Comparison of ENCODE assay signal across 8 cellular contexts in the genomic region with DNA sequence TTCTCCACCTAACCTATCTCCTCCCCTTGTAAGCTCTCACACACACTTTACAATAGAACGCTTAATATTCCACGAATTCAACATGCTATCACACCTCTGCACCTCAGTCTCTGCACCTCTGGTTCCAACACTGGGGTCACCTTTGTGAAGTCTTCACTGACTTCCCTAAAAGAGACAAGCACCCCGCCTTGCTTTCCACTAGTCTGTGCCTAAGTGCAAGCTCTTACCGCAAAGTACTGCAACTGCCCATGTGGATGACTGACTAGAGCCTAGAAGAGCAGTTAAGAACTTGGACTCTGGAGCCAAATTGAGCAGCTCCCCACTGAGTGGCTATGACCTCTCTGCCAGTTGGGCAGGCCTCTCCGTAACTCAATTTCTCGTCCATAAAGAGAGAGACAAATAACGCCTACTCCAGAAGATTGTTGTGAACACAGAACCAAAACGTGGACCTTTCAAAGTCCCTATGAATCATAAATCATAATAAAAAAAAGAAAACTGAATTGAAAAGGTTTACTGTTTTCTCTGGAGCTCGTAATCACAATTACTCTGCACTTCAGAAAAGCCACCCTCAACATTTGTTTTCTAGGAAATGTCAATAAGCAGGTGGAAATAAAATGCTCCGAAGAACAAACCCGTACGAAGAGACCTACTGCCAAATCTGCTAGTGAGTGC. TPM values are rescaled to one million over a fixed set of nuclear protein-coding genes. Genes with fewer than 3 reads are reported as not detected.
DNase-seq lines count a peak whose midpoint lies in the region; ATAC-seq and TF ChIP-seq lines count a peak whose summit lies in the region.

No MANE protein-coding gene starts in this region.

- no peak for TF ChIP-seq POLR2A in heart left ventricle (IDR thresholded peaks at IDR 0.05)

- peak overlapping the region; percentile 100 for H3K27ac Mint-ChIP-seq in activated T-helper 1 cell treated with anti-CD3 and anti-CD28 coated beads, Interleukin-12 subunit alpha, Interleukin-12 subunit beta, Interleukin-2, Interleukin-4 antibody, amounts not matched to agents 30 ng/mL and 10 ng/mL and 1 ng/mL, durations not matched to agents 14 hours and 24 hours and 36 hours

- H3K27me3 Mint-ChIP-seq in activated T-helper 1 cell treated with anti-CD3 and anti-CD28 coated beads, Interleukin-12 subunit alpha, Interleukin-12 subunit beta, Interleukin-2, Interleukin-4 antibody, amounts not matched to agents 30 ng/mL and 10 ng/mL and 1 ng/mL, durations not matched to agents 14 hours and 24 hours and 36 hours (ENCODE audit: insufficient read depth), result peaks cover 4% of the 10 kb centered on the region

- peak overlapping the region; percentile 73 to 98 (median 84) for H3K4me3 ChIP-seq in heart left ventricle

- peaks cover 3% of the 10 kb centered on the region for H3K9me3 Mint-ChIP-seq in activated T-helper 1 cell treated with anti-CD3 and anti-CD28 coated beads, Interleukin-12 subunit alpha, Interleukin-12 subunit beta, Interleukin-2, Interleukin-4 antibody, amounts not matched to agents 30 ng/mL and 10 ng/mL and 1 ng/mL, durations not matched to agents 14 hours and 24 hours and 36 hours

- DNase-seq in DMS79 (lab: John Stamatoyannopoulos, UW) (peak; percentile 79), KG1 (lab: John Stamatoyannopoulos, UW) (peak; percentile 36), heart left ventricle (peak in 3 of 5 donors; percentile 24 to 57 (median 44)), posterior vena cava (ENCODE audit: low spot score) (peak; percentile 75)
- DNase-seq in activated T-helper 1 cell treated with anti-CD3 and anti-CD28 coated beads, Interleukin-12 subunit alpha, Interleukin-12 subunit beta, Interleukin-2, Interleukin-4 antibody, amounts not matched to agents 30 ng/mL and 10 ng/mL and 1 ng/mL, durations not matched to agents 14 hours and 24 hours and 36 hours (ENCODE audit: low spot score), result no peak

- TF ChIP-seq CTCF in heart left ventricle (IDR thresholded peaks at IDR 0.05), result no peak

- intact Hi-C loops in activated T-helper 1 cell treated with anti-CD3 and anti-CD28 coated beads, Interleukin-12 subunit alpha, Interleukin-12 subunit beta, Interleukin-2, Interleukin-4 antibody, amounts not matched to agents 30 ng/mL and 10 ng/mL and 1 ng/mL, durations not matched to agents 14 hours and 24 hours and 36 hours (cut with micrococcal nuclease), result loop anchor here (1.0 to 10.0 kb wide), 13 partner anchors 16 to 1557 kb away; a partner anchor contains a TSS
- intact Hi-C loops in heart left ventricle (cut with DNase I), result loop anchor here in 5 of 10 donors (1.0 to 10.0 kb wide), 5 partner anchors 17 to 121 kb away; no protein-coding TSS in a partner anchor
- intact Hi-C loops in posterior vena cava (cut with DNase I), result no loop called here

- peak overlapping the region; percentile 96 to 100 (median 99) for H3K27ac ChIP-seq in heart left ventricle

- peaks cover 19% of the 10 kb centered on the region for H3K36me3 Mint-ChIP-seq in activated T-helper 1 cell treated with anti-CD3 and anti-CD28 coated beads, Interleukin-12 subunit alpha, Interleukin-12 subunit beta, Interleukin-2, Interleukin-4 antibody, amounts not matched to agents 30 ng/mL and 10 ng/mL and 1 ng/mL, durations not matched to agents 14 hours and 24 hours and 36 hours (ENCODE audit: low read depth)

- 2 to 9% (median 7%) methylated on average over 12 of the region's 12 CpGs for WGBS in heart left ventricle, 4 donors

- ATAC-seq in heart left ventricle (peak; percentile 36 to 45 (median 42)), GM18868 (IDR thresholded peaks at IDR 0.05; ENCODE audit: unreplicated experiment) (no peak), GM19395 (IDR thresholded peaks at IDR 0.05; ENCODE audit: unreplicated experiment) (no peak), HG02763 (IDR thresholded peaks at IDR 0.05; ENCODE audit: unreplicated experiment) (no peak)

- H3K9me3 ChIP-seq in heart left ventricle, result no peaks in the 10 kb centered on the region

- peaks cover 0 to 16% (median 0%) of the 10 kb centered on the region in 9 donors for H3K36me3 ChIP-seq in heart left ventricle

- no peaks in the 10 kb centered on the region for H3K27me3 ChIP-seq in heart left ventricle

- peaks cover 58% of the 10 kb centered on the region for H3K4me1 Mint-ChIP-seq in activated T-helper 1 cell treated with anti-CD3 and anti-CD28 coated beads, Interleukin-12 subunit alpha, Interleukin-12 subunit beta, Interleukin-2, Interleukin-4 antibody, amounts not matched to agents 30 ng/mL and 10 ng/mL and 1 ng/mL, durations not matched to agents 14 hours and 24 hours and 36 hours (ENCODE audit: low read depth)

- peaks cover 6 to 87% (median 63%) of the 10 kb centered on the region in 12 donors for H3K4me1 ChIP-seq in heart left ventricle

- H3K4me3 Mint-ChIP-seq in activated T-helper 1 cell treated with anti-CD3 and anti-CD28 coated beads, Interleukin-12 subunit alpha, Interleukin-12 subunit beta, Interleukin-2, Interleukin-4 antibody, amounts not matched to agents 30 ng/mL and 10 ng/mL and 1 ng/mL, durations not matched to agents 14 hours and 24 hours and 36 hours, result peak overlapping the region; percentile 100

RNA-seq across cellular contexts. Expression of a gene that starts 1.2 kb away (rescaled TPM):
- 12.5 and 12.6 TPM in 2 replicates for total RNA-seq in activated T-helper 1 cell treated with anti-CD3 and anti-CD28 coated beads, Interleukin-12 subunit alpha, Interleukin-12 subunit beta, Interleukin-2, Interleukin-4 antibody, amounts not matched to agents 30 ng/mL and 10 ng/mL and 1 ng/mL, durations not matched to agents 14 hours and 24 hours and 36 hours
- total RNA-seq in heart left ventricle (100 to 1,000 TPM in 3 of 9 donors, 10 to 100 TPM in 6; 68.6 to 152 (median 79.2) TPM), posterior vena cava (10 to 100 TPM; 71.4 to 72.7 TPM)
- polyA plus RNA-seq in heart left ventricle, result 10 to 100 TPM; 75.4 to 90.9 TPM

RNA-seq across cellular contexts. Expression of a gene that starts 44.5 kb away (rescaled TPM):
- total RNA-seq in activated T-helper 1 cell treated with anti-CD3 and anti-CD28 coated beads, Interleukin-12 subunit alpha, Interleukin-12 subunit beta, Interleukin-2, Interleukin-4 antibody, amounts not matched to agents 30 ng/mL and 10 ng/mL and 1 ng/mL, durations not matched to agents 14 hours and 24 hours and 36 hours, result not detected in 2 replicates
- total RNA-seq in heart left ventricle (under 1 TPM in 1 of 9 donors, not detected in 8; 0.21 TPM), posterior vena cava (not detected)
- under 1 TPM in 1 of 2 donors, not detected in 1; 0.03 TPM for polyA plus RNA-seq in heart left ventricle

Comparison
In these comparisons a context has a peak if more than half of its experiments do, and no peak if none do; other contexts are left out.
1. ATAC-seq: peak in heart left ventricle (4 of 4); none in GM18868 (single experiment), GM19395 (single experiment) and HG02763 (single experiment).